In the genomic region with DNA sequence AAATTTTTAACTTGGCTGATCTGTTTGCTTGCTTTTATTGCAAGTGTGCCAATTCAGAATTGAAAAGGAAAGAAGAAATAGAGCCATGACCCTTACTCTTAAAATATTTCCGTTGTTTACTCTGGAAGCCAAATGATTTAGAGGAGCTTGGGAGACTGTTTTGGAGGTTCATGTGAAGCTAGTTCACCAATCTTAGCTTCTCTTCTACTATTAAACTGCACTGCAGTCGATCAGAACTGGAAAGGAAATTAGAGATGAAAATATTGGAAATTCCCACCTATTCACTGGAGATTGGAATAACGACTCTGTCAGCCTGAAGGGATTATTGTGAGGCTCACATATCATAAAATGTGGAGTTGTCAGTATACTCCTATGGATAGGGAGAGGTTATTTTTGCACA, we compare ENCODE assay signal across 28 cellular contexts.
DNase-seq lines count a peak whose midpoint lies in the region; ATAC-seq and TF ChIP-seq lines count a peak whose summit lies in the region.
"Had no signal": no experiment of that assay in that cellular context is flagged by ENCODE, and none has a peak within 500 bp of the region (broad histone marks: within the 10 kb centered on the region; RNA-seq: fewer than 3 reads in every experiment).

No MANE protein-coding gene starts in this region.

- TF ChIP-seq POLR2A in gastrocnemius medialis (IDR thresholded peaks at IDR 0.05): no peak

- H3K4me1 ChIP-seq in Loucy (ENCODE audit: insufficient read depth, low read length, poor library complexity, severe bottlenecking) (peaks cover 8% of the 10 kb centered on the region), mesenchymal stem cell (ENCODE audit: control insufficient read depth, insufficient read depth, low read depth, low read length) (no peaks in the 10 kb centered on the region), gastrocnemius medialis (peaks cover 0 to 8% of the 10 kb centered on the region in 2 donors)
- H3K4me1 ChIP-seq: gastroesophageal sphincter, prostate gland, spleen had no signal

- no peak overlapping the region for H3K4ac ChIP-seq in mesenchymal stem cell (ENCODE audit: low read depth in 1 of 2, low read length in 2 of 2)

- no peaks in the 10 kb centered on the region; the same call in 1 of the 2 replicates for H3F3A ChIP-seq in Loucy (ENCODE audit: low read depth)

- H2BK15ac ChIP-seq in mesenchymal stem cell (ENCODE audit: low read depth, poor library complexity, severe bottlenecking): no peak overlapping the region

- H2AK5ac ChIP-seq in mesenchymal stem cell (ENCODE audit: low read length, severe bottlenecking): no peak overlapping the region

- no peak overlapping the region for H4K8ac ChIP-seq in mesenchymal stem cell (ENCODE audit: low read length)

- intact Hi-C loops in gastrocnemius medialis (cut with DNase I; ENCODE audit: low total_unique reads): no loop called here

- H3K9ac ChIP-seq in Loucy (ENCODE audit: low read depth, low read length, poor library complexity, severe bottlenecking): no peak overlapping the region
- peak overlapping the region; percentile 42 for H3K9ac ChIP-seq in mesenchymal stem cell (ENCODE audit: low read length)
- H3K9ac ChIP-seq: KMS-11 had no signal

- H3K9me3 ChIP-seq in Loucy (ENCODE audit: insufficient read depth, low read depth, low read length) (no peaks in the 10 kb centered on the region), mesenchymal stem cell (ENCODE audit: control insufficient read depth, low read length) (no peaks in the 10 kb centered on the region), gastrocnemius medialis (no peaks in the 10 kb centered on the region)
- H3K9me3 ChIP-seq: adrenal gland, gastroesophageal sphincter, prostate gland, spleen, thyroid gland had no signal

- ATAC-seq in gastrocnemius medialis (no peak), GM18520 (IDR thresholded peaks at IDR 0.05; ENCODE audit: unreplicated experiment) (no peak)
- ATAC-seq: activated CD8-positive, alpha-beta T cell treated with anti-CD3 and anti-CD28 coated beads for 36 hours; gastroesophageal sphincter; naive thymus-derived CD8-positive, alpha-beta T cell had no signal

- DNase-seq in astrocyte of the spinal cord (ENCODE audit: low read depth, low spot score) (peak; percentile 22), mesenchymal stem cell (no peak), gastrocnemius medialis (no peak), AG08396 (ENCODE audit: low spot score) (no peak), occipital lobe (lab: John Stamatoyannopoulos, UW) (no peak)
- no peak for DNase-seq in activated CD4-positive, alpha-beta T cell treated with anti-CD3 and anti-CD28 coated beads for 4 hours
- DNase-seq: activated B cell treated with CpG ODN at 0.5 μM for 24 hours; activated CD8-positive, alpha-beta T cell treated with anti-CD3 and anti-CD28 coated beads for 36 hours; activated T-cell treated with anti-CD3 and anti-CD28 coated beads for 4 hours; adrenal gland; CD4-positive, alpha-beta memory T cell; DMS 273 treated with DMSO at 0.1 percent for 48 hours; GDM1; mammary epithelial cell; naive thymus-derived CD8-positive, alpha-beta T cell; NCI-H1694 treated with DMSO at 0.1 percent for 48 hours; NCI-H526 treated with DMSO at 0.1 percent for 48 hours; spleen; stimulated activated CD4-positive, alpha-beta T cell treated with anti-CD3 and anti-CD28 coated beads, Interleukin-4, amount 100 ng/mL, for 1 hour; stimulated activated naive CD4-positive, alpha-beta T cell; thyroid gland had no signal

- no peak overlapping the region for H3K27ac ChIP-seq in mesenchymal stem cell (ENCODE audit: low read length, poor library complexity, severe bottlenecking)
- H3K27ac ChIP-seq in gastrocnemius medialis: peak overlapping the region in 3 of 4 donors; percentile 23 to 51 (median 27)
- H3K27ac ChIP-seq: cardiac muscle cell, epithelial cell of prostate, gastroesophageal sphincter, KMS-11, prostate gland, spleen, thyroid gland had no signal

- H4K20me1 ChIP-seq in Loucy (ENCODE audit: insufficient read depth, low read length, poor library complexity, severe bottlenecking): no peaks in the 10 kb centered on the region

- H3K9me2 ChIP-seq in Loucy (replicated peaks; ENCODE audit: low read depth, low read length): no peaks in the 10 kb centered on the region

- no peak overlapping the region for H3K4me3 ChIP-seq in Loucy (ENCODE audit: low read length, poor library complexity, severe bottlenecking)
- no peak overlapping the region for H3K4me3 ChIP-seq in astrocyte of the spinal cord (ENCODE audit: low read depth, low read length)
- H3K4me3 ChIP-seq in mesenchymal stem cell (ENCODE audit: insufficient read depth in 1 of 2, low read depth in 1 of 2, low read length in 2 of 2): no peak overlapping the region
- no peak overlapping the region for H3K4me3 ChIP-seq in gastrocnemius medialis
- H3K4me3 ChIP-seq: adrenal gland, cardiac muscle cell, gastroesophageal sphincter, prostate gland, spleen, thyroid gland had no signal

- H3K23ac ChIP-seq in mesenchymal stem cell (ENCODE audit: low read length in 2 of 2): no peak overlapping the region

- H3K79me2 ChIP-seq in Loucy (ENCODE audit: insufficient read depth, low read length): no peaks in the 10 kb centered on the region

- no peaks in the 10 kb centered on the region for H3K79me1 ChIP-seq in mesenchymal stem cell (replicated peaks; ENCODE audit: low read length, poor library complexity, severe bottlenecking)

- H2BK120ac ChIP-seq in mesenchymal stem cell (ENCODE audit: low read depth, low read length): no peak overlapping the region

- H3K4me2 ChIP-seq in Loucy (ENCODE audit: low read depth, low read length, poor library complexity, severe bottlenecking) (no peak overlapping the region), mesenchymal stem cell (ENCODE audit: low read length, poor library complexity, severe bottlenecking) (no peak overlapping the region)
- H3K4me2 ChIP-seq: KMS-11 had no signal

- H2BK5ac ChIP-seq in mesenchymal stem cell (ENCODE audit: low read depth, low read length, poor library complexity, severe bottlenecking): no peak overlapping the region

- H2AFZ ChIP-seq in Loucy (ENCODE audit: low read length) (peak overlapping the region; percentile 44), mesenchymal stem cell (ENCODE audit: low read depth, low read length) (no peak overlapping the region)

- TF ChIP-seq CTCF in Loucy (conservative IDR thresholded peaks at IDR 0.05; ENCODE audit: low read length) (no peak), astrocyte of the spinal cord (IDR thresholded peaks at IDR 0.05; ENCODE audit: low read depth, low read length) (no peak), gastrocnemius medialis (IDR thresholded peaks at IDR 0.05 in 4 of 5, conservative IDR thresholded peaks at IDR 0.05 in 1 of 5) (no peak)

- no peak overlapping the region for H2BK12ac ChIP-seq in mesenchymal stem cell (ENCODE audit: low read length in 2 of 2)

- in situ Hi-C loops in astrocyte of the spinal cord (cut with HindIII; ENCODE audit: low sequenced_read_pairs) (no loop called here), gastrocnemius medialis (cut with MboI; ENCODE audit: low sequenced_read_pairs in 4 of 4) (no loop called here)

- no peaks in the 10 kb centered on the region for H3K36me3 ChIP-seq in Loucy (ENCODE audit: insufficient read depth, low read length)
- H3K36me3 ChIP-seq in mesenchymal stem cell (ENCODE audit: control insufficient read depth in 1 of 2, insufficient read depth in 2 of 2, low read depth in 1 of 2, low read length in 2 of 2): no peaks in the 10 kb centered on the region
- peaks cover 0 to 32% of the 10 kb centered on the region in 2 donors for H3K36me3 ChIP-seq in gastrocnemius medialis
- H3K36me3 ChIP-seq: adrenal gland, gastroesophageal sphincter, prostate gland, spleen, thyroid gland had no signal

- no peak overlapping the region for H4K91ac ChIP-seq in mesenchymal stem cell (ENCODE audit: low read length)

- no peaks in the 10 kb centered on the region for H3K27me3 ChIP-seq in Loucy (ENCODE audit: insufficient read depth, low read length, poor library complexity, severe bottlenecking)
- H3K27me3 ChIP-seq in mesenchymal stem cell (ENCODE audit: control insufficient read depth in 1 of 2, insufficient read depth in 1 of 2, low read length in 2 of 2): no peaks in the 10 kb centered on the region
- no peaks in the 10 kb centered on the region for H3K27me3 ChIP-seq in gastrocnemius medialis
- H3K27me3 ChIP-seq: adrenal gland, cardiac muscle cell, gastroesophageal sphincter, spleen, thyroid gland had no signal

- WGBS in mesenchymal stem cell: 83% methylated on average over 2 of the region's 3 CpGs

- H3K14ac ChIP-seq in mesenchymal stem cell (ENCODE audit: low read length in 2 of 2): no peak overlapping the region

- no peak overlapping the region for H3K18ac ChIP-seq in mesenchymal stem cell (ENCODE audit: low read depth in 1 of 2, low read length in 2 of 2)
